In genomic region chrX:37714479-37714878, GRCh38 we compare ENCODE assay signal across 29 cellular contexts. TPM values are rescaled to one million over a fixed set of nuclear protein-coding genes. Genes with fewer than 3 reads are reported as not detected.
"Had no signal": no experiment of that assay in that cellular context is flagged by ENCODE, and none has a peak within 500 bp of the region (broad histone marks: within the 10 kb centered on the region; RNA-seq: fewer than 3 reads in every experiment).

No MANE protein-coding gene starts in this region.

- ATAC-seq: effector memory CD8-positive, alpha-beta T cell; esophagus mucosa; gastrocnemius medialis; left lung; lower lobe of right lung; mucosa of descending colon had no signal

- H3K4me3 Mint-ChIP-seq: dendritic cell treated with granulocyte-macrophage colony-stimulating factor and Interleukin-4, amounts not matched to agents 40 ng/mL and 50 ng/mL, for 4 days; effector memory CD8-positive, alpha-beta T cell; endodermal cell; immature natural killer cell; mesothelial cell of epicardium; naive B cell had no signal

- H3K27ac ChIP-seq: colonic mucosa, epithelial cell of prostate, esophagus squamous epithelium, gastrocnemius medialis, hepatocyte, left lung, lower lobe of right lung had no signal

- H3K36me3 Mint-ChIP-seq: immature natural killer cell, mesothelial cell of epicardium, naive B cell had no signal

- DNase-seq: colonic mucosa; cortex of kidney; effector CD8-positive, alpha-beta T cell; effector memory CD8-positive, alpha-beta T cell; endodermal cell; erythroblast; esophagus squamous epithelium; foreskin fibroblast; foreskin melanocyte; gastrocnemius medialis; glutamatergic neuron; head of caudate nucleus; hypothalamus; immature natural killer cell; islet precursor cell; kidney; kidney glomerular epithelial cell; left lung; lower lobe of right lung; mesenchymal stem cell; mucosa of descending colon; naive B cell had no signal

- H3K9me3 Mint-ChIP-seq: dendritic cell treated with granulocyte-macrophage colony-stimulating factor and Interleukin-4, amounts not matched to agents 40 ng/mL and 50 ng/mL, for 4 days had no signal

- H3K27me3 Mint-ChIP-seq: dendritic cell treated with granulocyte-macrophage colony-stimulating factor and Interleukin-4, amounts not matched to agents 40 ng/mL and 50 ng/mL, for 4 days; effector memory CD8-positive, alpha-beta T cell had no signal

- H3K27ac Mint-ChIP-seq: dendritic cell treated with granulocyte-macrophage colony-stimulating factor and Interleukin-4, amounts not matched to agents 40 ng/mL and 50 ng/mL, for 4 days; effector memory CD8-positive, alpha-beta T cell; endodermal cell; immature natural killer cell; mesothelial cell of epicardium; naive B cell had no signal

- H3K27me3 ChIP-seq: colonic mucosa, esophagus squamous epithelium, gastrocnemius medialis, hepatocyte, left lung had no signal

- H3K9me3 ChIP-seq: colonic mucosa, esophagus squamous epithelium, gastrocnemius medialis, left lung, lower lobe of right lung, mucosa of descending colon had no signal

- H3K4me1 Mint-ChIP-seq: endodermal cell, immature natural killer cell, mesothelial cell of epicardium, naive B cell had no signal

- H3K36me3 ChIP-seq: colonic mucosa, esophagus squamous epithelium, gastrocnemius medialis, left lung, lower lobe of right lung had no signal

- H3K4me1 ChIP-seq: colonic mucosa, esophagus squamous epithelium, left lung, lower lobe of right lung had no signal

- H3K4me3 ChIP-seq: colonic mucosa, esophagus squamous epithelium, gastrocnemius medialis, hepatocyte, left lung, lower lobe of right lung, mucosa of descending colon had no signal

RNA-seq across cellular contexts. Expression of gene XK, which starts 28.9 kb away (rescaled TPM):
- total RNA-seq: glomerular endothelial cell, lung microvascular endothelial cell had no signal
